Comparison of ENCODE assay signal across 1 cellular context in the genomic region with DNA sequence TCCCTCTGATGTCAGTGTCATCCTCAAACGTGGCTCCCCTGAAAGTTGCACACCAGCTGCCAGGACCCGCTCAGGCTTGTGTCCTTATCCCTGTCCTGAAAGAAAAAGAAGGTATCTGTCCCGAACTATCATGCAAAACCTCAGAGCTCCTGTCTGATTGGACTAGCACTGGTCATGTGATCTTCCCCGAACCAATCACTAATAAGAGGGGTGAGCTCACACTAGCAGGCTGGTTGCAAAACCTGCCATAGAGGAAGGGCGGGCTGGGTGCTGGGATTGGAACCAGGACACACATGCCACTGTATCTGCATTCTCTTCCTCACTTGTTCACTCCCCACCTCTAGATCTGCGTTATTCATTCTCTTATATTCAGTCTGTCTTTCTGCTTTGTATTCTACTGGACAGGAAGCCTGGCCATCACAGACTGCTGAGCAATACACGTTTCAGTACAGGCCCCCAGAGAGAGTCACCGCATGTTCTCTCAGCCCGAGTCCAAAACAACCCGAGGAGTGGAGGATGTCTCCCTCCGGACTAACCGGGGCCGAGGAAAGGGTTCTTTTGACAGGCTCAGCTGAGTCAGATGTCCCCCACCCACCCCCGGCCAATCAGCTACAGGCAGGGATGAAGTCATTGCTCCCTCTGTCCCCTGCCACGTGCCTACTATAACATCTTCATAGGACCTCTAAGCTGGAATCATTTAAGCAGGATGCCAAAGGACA.
TF ChIP-seq lines count a peak whose summit lies in the region.

No MANE protein-coding gene starts in this region.

TF ChIP-seq in HEK293, 187 proteins besides CTCF, POLR2A, EP300 and RAD21 (continued from another document):
- TF ChIP-seq, protein P1, sequence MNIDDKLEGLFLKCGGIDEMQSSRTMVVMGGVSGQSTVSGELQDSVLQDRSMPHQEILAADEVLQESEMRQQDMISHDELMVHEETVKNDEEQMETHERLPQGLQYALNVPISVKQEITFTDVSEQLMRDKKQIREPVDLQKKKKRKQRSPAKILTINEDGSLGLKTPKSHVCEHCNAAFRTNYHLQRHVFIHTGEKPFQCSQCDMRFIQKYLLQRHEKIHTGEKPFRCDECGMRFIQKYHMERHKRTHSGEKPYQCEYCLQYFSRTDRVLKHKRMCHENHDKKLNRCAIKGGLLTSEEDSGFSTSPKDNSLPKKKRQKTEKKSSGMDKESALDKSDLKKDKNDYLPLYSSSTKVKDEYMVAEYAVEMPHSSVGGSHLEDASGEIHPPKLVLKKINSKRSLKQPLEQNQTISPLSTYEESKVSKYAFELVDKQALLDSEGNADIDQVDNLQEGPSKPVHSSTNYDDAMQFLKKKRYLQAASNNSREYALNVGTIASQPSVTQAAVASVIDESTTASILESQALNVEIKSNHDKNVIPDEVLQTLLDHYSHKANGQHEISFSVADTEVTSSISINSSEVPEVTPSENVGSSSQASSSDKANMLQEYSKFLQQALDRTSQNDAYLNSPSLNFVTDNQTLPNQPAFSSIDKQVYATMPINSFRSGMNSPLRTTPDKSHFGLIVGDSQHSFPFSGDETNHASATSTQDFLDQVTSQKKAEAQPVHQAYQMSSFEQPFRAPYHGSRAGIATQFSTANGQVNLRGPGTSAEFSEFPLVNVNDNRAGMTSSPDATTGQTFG (tag by site-specific recombination; IDR thresholded peaks at IDR 0.05; ENCODE audit: borderline replicate concordance) = no peak
- TF ChIP-seq ZNF2 (tag by site-specific recombination; IDR thresholded peaks at IDR 0.05) (no peak), BCL11A (tag by site-specific recombination; IDR thresholded peaks at IDR 0.05; ENCODE audit: low read depth) (no peak), KLF9 (tag by site-specific recombination; IDR thresholded peaks at IDR 0.05; ENCODE audit: low read depth) (peak; percentile 38; the same call in 1 of the 2 replicates), ZNF146 (tag by site-specific recombination; IDR thresholded peaks at IDR 0.05) (no peak), ZNF184 (tag by site-specific recombination; IDR thresholded peaks at IDR 0.05) (no peak; the same call in none of the 2 replicates), ZNF132 (tag by site-specific recombination; IDR thresholded peaks at IDR 0.05; ENCODE audit: borderline replicate concordance) (no peak), ZNF341 (tag by site-specific recombination; IDR thresholded peaks at IDR 0.05; ENCODE audit: low read depth) (peak; percentile 87), ZNF473 (tag by site-specific recombination; IDR thresholded peaks at IDR 0.05) (no peak), HOXD13 (CRISPR knock-in tag; IDR thresholded peaks at IDR 0.05; ENCODE audit: borderline replicate concordance) (no peak), ZFHX2 (tag by site-specific recombination; conservative IDR thresholded peaks at IDR 0.05) (no peak), ZNF670 (tag by site-specific recombination; IDR thresholded peaks at IDR 0.05; ENCODE audit: low read depth) (no peak), ZBTB1 (tag by site-specific recombination; IDR thresholded peaks at IDR 0.05) (no peak), ZNF133 (tag by site-specific recombination; IDR thresholded peaks at IDR 0.05) (no peak), KLF16 (tag by site-specific recombination; IDR thresholded peaks at IDR 0.05) (peak; percentile 88; the same call in 1 of the 2 replicates), ZNF792 (tag by site-specific recombination; IDR thresholded peaks at IDR 0.05) (no peak), ZBTB17 (tag by site-specific recombination; IDR thresholded peaks at IDR 0.05) (peak; percentile 97)
- TF ChIP-seq, protein P2, sequence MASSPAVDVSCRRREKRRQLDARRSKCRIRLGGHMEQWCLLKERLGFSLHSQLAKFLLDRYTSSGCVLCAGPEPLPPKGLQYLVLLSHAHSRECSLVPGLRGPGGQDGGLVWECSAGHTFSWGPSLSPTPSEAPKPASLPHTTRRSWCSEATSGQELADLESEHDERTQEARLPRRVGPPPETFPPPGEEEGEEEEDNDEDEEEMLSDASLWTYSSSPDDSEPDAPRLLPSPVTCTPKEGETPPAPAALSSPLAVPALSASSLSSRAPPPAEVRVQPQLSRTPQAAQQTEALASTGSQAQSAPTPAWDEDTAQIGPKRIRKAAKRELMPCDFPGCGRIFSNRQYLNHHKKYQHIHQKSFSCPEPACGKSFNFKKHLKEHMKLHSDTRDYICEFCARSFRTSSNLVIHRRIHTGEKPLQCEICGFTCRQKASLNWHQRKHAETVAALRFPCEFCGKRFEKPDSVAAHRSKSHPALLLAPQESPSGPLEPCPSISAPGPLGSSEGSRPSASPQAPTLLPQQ (tag by site-specific recombination; IDR thresholded peaks at IDR 0.05) = peak; percentile 94
- TF ChIP-seq, protein P3, sequence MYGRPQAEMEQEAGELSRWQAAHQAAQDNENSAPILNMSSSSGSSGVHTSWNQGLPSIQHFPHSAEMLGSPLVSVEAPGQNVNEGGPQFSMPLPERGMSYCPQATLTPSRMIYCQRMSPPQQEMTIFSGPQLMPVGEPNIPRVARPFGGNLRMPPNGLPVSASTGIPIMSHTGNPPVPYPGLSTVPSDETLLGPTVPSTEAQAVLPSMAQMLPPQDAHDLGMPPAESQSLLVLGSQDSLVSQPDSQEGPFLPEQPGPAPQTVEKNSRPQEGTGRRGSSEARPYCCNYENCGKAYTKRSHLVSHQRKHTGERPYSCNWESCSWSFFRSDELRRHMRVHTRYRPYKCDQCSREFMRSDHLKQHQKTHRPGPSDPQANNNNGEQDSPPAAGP (tag by site-specific recombination; IDR thresholded peaks at IDR 0.05) = peak; percentile 68; the same call in 1 of the 2 replicates
- TF ChIP-seq, protein P4, sequence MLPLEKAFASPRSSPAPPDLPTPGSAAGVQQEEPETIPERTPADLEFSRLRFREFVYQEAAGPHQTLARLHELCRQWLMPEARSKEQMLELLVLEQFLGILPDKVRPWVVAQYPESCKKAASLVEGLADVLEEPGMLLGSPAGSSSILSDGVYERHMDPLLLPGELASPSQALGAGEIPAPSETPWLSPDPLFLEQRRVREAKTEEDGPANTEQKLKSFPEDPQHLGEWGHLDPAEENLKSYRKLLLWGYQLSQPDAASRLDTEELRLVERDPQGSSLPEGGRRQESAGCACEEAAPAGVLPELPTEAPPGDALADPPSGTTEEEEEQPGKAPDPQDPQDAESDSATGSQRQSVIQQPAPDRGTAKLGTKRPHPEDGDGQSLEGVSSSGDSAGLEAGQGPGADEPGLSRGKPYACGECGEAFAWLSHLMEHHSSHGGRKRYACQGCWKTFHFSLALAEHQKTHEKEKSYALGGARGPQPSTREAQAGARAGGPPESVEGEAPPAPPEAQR (tag by site-specific recombination; IDR thresholded peaks at IDR 0.05) = no peak
- TF ChIP-seq, protein P5, sequence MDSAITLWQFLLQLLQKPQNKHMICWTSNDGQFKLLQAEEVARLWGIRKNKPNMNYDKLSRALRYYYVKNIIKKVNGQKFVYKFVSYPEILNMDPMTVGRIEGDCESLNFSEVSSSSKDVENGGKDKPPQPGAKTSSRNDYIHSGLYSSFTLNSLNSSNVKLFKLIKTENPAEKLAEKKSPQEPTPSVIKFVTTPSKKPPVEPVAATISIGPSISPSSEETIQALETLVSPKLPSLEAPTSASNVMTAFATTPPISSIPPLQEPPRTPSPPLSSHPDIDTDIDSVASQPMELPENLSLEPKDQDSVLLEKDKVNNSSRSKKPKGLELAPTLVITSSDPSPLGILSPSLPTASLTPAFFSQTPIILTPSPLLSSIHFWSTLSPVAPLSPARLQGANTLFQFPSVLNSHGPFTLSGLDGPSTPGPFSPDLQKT (IDR thresholded peaks at IDR 0.05; ENCODE audit: borderline replicate concordance, low read depth, low read length) = no peak
- TF ChIP-seq, protein P6, sequence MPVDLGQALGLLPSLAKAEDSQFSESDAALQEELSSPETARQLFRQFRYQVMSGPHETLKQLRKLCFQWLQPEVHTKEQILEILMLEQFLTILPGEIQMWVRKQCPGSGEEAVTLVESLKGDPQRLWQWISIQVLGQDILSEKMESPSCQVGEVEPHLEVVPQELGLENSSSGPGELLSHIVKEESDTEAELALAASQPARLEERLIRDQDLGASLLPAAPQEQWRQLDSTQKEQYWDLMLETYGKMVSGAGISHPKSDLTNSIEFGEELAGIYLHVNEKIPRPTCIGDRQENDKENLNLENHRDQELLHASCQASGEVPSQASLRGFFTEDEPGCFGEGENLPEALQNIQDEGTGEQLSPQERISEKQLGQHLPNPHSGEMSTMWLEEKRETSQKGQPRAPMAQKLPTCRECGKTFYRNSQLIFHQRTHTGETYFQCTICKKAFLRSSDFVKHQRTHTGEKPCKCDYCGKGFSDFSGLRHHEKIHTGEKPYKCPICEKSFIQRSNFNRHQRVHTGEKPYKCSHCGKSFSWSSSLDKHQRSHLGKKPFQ (tag by site-specific recombination; IDR thresholded peaks at IDR 0.05) = peak; percentile 49; the same call in 1 of the 2 replicates
TF ChIP-seq in HEK293: peak in this region for 66.
